Comparison of ENCODE assay signal across 1 cellular context in the genomic region with DNA sequence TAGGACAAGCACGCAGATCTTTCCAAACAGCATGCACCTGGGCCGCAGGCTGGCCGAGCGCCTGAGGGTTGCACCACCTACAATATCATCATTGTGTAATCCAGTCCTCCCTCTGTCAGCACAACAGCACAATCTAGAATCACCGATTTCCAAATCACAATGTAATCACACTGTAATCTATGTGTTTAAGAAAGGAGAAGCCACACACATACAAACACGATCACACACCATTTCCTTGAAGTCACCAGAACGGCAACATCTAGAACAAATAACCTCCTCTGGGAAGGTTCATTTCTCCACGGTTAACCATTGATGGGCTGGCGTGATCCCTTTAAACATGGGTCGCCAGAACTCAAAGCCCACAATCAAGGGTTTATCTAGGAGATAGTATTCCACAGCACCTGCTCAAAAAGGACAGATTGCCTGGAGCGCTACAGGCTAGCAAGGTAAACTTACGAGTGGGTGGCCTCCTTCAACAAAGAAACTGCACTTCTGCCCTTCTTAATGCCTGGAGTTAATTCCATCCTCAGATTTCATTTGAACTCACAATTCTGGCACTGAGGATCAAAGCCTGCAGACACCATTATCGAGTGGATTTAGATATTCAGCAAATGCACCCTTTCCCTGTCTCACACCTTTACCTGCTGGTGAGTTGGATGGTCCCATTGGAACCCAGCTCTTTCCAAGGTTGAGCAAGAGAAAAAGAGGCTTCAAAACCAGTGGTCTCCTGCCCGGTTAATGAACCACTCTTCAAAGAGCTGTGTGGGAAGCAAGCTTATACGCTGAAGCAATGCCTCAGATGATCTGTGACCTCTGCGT.
TF ChIP-seq lines count a peak whose summit lies in the region.

No MANE protein-coding gene starts in this region.

TF ChIP-seq in HepG2, 621 proteins besides CTCF, POLR2A, EP300 and RAD21 (continued from another document and continues in another):
- TF ChIP-seq HMGXB3 (CRISPR knock-in tag; IDR thresholded peaks at IDR 0.05; ENCODE audit: borderline replicate concordance) (no peak; the same call in 1 of the 2 replicates), NR2C2 (CRISPR knock-in tag; IDR thresholded peaks at IDR 0.05; ENCODE audit: borderline replicate concordance) (peak; percentile 26), PBX2 (CRISPR knock-in tag; IDR thresholded peaks at IDR 0.05) (no peak), HOXA3 (CRISPR knock-in tag; IDR thresholded peaks at IDR 0.05) (peak; percentile 60; the same call in 1 of the 2 replicates), IKZF1 (IDR thresholded peaks at IDR 0.05) (no peak), ZBTB38 (CRISPR knock-in tag; IDR thresholded peaks at IDR 0.05) (peak; percentile 75; the same call in 1 of the 2 replicates), ARNT (IDR thresholded peaks at IDR 0.05) (no peak), ZSCAN5A (CRISPR knock-in tag; IDR thresholded peaks at IDR 0.05; ENCODE audit: borderline replicate concordance) (no peak; the same call in 1 of the 2 replicates), ZNF816 (CRISPR knock-in tag; IDR thresholded peaks at IDR 0.05; ENCODE audit: borderline replicate concordance) (peak; percentile 57; the same call in 1 of the 2 replicates), ZNF263 (CRISPR knock-in tag; IDR thresholded peaks at IDR 0.05) (peak; percentile 93), AKAP8 (CRISPR knock-in tag; IDR thresholded peaks at IDR 0.05) (peak; percentile 89), ASH2L (IDR thresholded peaks at IDR 0.05; ENCODE audit: insufficient read length, low read depth, low read length) (peak; percentile 76), ETS1 (CRISPR knock-in tag; IDR thresholded peaks at IDR 0.05) (no peak), ZNF446 (CRISPR knock-in tag; IDR thresholded peaks at IDR 0.05) (0 out of 2 replicates have a peak, but pooled peaks have one; percentile 58), ZNF562 (CRISPR knock-in tag; IDR thresholded peaks at IDR 0.05; ENCODE audit: borderline replicate concordance) (no peak), FOSL1 (CRISPR knock-in tag; IDR thresholded peaks at IDR 0.05; ENCODE audit: borderline replicate concordance) (no peak), SUZ12 (IDR thresholded peaks at IDR 0.05; ENCODE audit: low read depth, low read length) (no peak), ZNF124 (CRISPR knock-in tag; IDR thresholded peaks at IDR 0.05) (peak; percentile 82), SMARCC2 (IDR thresholded peaks at IDR 0.05) (no peak), HOXA5 (CRISPR knock-in tag; IDR thresholded peaks at IDR 0.05) (peak; percentile 88; the same call in 1 of the 2 replicates), ZNF326 (CRISPR knock-in tag; IDR thresholded peaks at IDR 0.05; ENCODE audit: borderline replicate concordance) (no peak), TP53 (CRISPR knock-in tag; conservative IDR thresholded peaks at IDR 0.05) (no peak; the same call in 1 of the 2 replicates), ZFP62 (CRISPR knock-in tag; IDR thresholded peaks at IDR 0.05) (no peak), CEBPG (CRISPR knock-in tag; IDR thresholded peaks at IDR 0.05) (peak; percentile 99), MAFG (CRISPR knock-in tag; IDR thresholded peaks at IDR 0.05) (no peak), SOX6 (IDR thresholded peaks at IDR 0.05) (no peak), SOX6 (CRISPR knock-in tag; IDR thresholded peaks at IDR 0.05) (peak; percentile 95), SALL1 (CRISPR knock-in tag; IDR thresholded peaks at IDR 0.05) (peak; percentile 93), ZNF343 (CRISPR knock-in tag; IDR thresholded peaks at IDR 0.05) (peak; percentile 55; the same call in 1 of the 2 replicates), MTA3 (CRISPR knock-in tag; IDR thresholded peaks at IDR 0.05) (no peak), ELF3 (CRISPR knock-in tag; IDR thresholded peaks at IDR 0.05) (peak; percentile 81), SSRP1 (CRISPR knock-in tag; IDR thresholded peaks at IDR 0.05) (peak; percentile 84), SIN3A (IDR thresholded peaks at IDR 0.05; ENCODE audit: borderline replicate concordance, low read depth, low read length) (peak; percentile 71), TEAD3 (CRISPR knock-in tag; optimal IDR thresholded peaks at IDR 0.05; ENCODE audit: borderline replicate concordance) (peak; percentile 88), SMC3 (IDR thresholded peaks at IDR 0.05; ENCODE audit: low read length) (peak; percentile 46), ZNF136 (CRISPR knock-in tag; IDR thresholded peaks at IDR 0.05; ENCODE audit: low read depth) (peak; percentile 91; the same call in 1 of the 2 replicates), RBAK (CRISPR knock-in tag; IDR thresholded peaks at IDR 0.05) (0 out of 2 replicates have a peak, but pooled peaks have one; percentile 32), DMAP1 (CRISPR knock-in tag; IDR thresholded peaks at IDR 0.05) (peak; percentile 58; the same call in 1 of the 2 replicates), RBFOX2 (IDR thresholded peaks at IDR 0.05; ENCODE audit: low read depth, low read length) (peak; percentile 72), BRCA1 (CRISPR knock-in tag; IDR thresholded peaks at IDR 0.05) (no peak), YEATS2 (CRISPR knock-in tag; IDR thresholded peaks at IDR 0.05; ENCODE audit: borderline replicate concordance) (0 out of 2 replicates have a peak, but pooled peaks have one; percentile 12), RFX5 (IDR thresholded peaks at IDR 0.05; ENCODE audit: low read depth, low read length) (no peak), GLI4 (CRISPR knock-in tag; IDR thresholded peaks at IDR 0.05; ENCODE audit: borderline replicate concordance) (peak; percentile 81; the same call in 1 of the 2 replicates), BHLHE40 (IDR thresholded peaks at IDR 0.05; ENCODE audit: low read length) (peak; percentile 81), ZNF775 (CRISPR knock-in tag; IDR thresholded peaks at IDR 0.05; ENCODE audit: borderline replicate concordance) (no peak; the same call in 1 of the 2 replicates), ZNF629 (CRISPR knock-in tag; conservative IDR thresholded peaks at IDR 0.05) (0 out of 2 replicates have a peak, but pooled peaks have one; percentile 44), TGIF2 (CRISPR knock-in tag; IDR thresholded peaks at IDR 0.05) (peak; percentile 91), ZNF567 (CRISPR knock-in tag; IDR thresholded peaks at IDR 0.05; ENCODE audit: borderline replicate concordance) (no peak; the same call in 1 of the 2 replicates)
- TF ChIP-seq, protein P1, sequence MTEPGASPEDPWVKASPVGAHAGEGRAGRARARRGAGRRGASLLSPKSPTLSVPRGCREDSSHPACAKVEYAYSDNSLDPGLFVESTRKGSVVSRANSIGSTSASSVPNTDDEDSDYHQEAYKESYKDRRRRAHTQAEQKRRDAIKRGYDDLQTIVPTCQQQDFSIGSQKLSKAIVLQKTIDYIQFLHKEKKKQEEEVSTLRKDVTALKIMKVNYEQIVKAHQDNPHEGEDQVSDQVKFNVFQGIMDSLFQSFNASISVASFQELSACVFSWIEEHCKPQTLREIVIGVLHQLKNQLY (CRISPR knock-in tag; IDR thresholded peaks at IDR 0.05), result peak; percentile 80; the same call in 1 of the 2 replicates
- TF ChIP-seq, protein P2, sequence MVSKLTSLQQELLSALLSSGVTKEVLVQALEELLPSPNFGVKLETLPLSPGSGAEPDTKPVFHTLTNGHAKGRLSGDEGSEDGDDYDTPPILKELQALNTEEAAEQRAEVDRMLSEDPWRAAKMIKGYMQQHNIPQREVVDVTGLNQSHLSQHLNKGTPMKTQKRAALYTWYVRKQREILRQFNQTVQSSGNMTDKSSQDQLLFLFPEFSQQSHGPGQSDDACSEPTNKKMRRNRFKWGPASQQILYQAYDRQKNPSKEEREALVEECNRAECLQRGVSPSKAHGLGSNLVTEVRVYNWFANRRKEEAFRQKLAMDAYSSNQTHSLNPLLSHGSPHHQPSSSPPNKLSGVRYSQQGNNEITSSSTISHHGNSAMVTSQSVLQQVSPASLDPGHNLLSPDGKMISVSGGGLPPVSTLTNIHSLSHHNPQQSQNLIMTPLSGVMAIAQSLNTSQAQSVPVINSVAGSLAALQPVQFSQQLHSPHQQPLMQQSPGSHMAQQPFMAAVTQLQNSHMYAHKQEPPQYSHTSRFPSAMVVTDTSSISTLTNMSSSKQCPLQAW (CRISPR knock-in tag; IDR thresholded peaks at IDR 0.05), result peak; percentile 96
- TF ChIP-seq, protein P3, sequence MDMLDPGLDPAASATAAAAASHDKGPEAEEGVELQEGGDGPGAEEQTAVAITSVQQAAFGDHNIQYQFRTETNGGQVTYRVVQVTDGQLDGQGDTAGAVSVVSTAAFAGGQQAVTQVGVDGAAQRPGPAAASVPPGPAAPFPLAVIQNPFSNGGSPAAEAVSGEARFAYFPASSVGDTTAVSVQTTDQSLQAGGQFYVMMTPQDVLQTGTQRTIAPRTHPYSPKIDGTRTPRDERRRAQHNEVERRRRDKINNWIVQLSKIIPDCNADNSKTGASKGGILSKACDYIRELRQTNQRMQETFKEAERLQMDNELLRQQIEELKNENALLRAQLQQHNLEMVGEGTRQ (IDR thresholded peaks at IDR 0.05; ENCODE audit: low read depth, low read length), result no peak
- TF ChIP-seq, protein P3 (CRISPR knock-in tag; IDR thresholded peaks at IDR 0.05; ENCODE audit: borderline replicate concordance), result no peak
- TF ChIP-seq, protein P4, sequence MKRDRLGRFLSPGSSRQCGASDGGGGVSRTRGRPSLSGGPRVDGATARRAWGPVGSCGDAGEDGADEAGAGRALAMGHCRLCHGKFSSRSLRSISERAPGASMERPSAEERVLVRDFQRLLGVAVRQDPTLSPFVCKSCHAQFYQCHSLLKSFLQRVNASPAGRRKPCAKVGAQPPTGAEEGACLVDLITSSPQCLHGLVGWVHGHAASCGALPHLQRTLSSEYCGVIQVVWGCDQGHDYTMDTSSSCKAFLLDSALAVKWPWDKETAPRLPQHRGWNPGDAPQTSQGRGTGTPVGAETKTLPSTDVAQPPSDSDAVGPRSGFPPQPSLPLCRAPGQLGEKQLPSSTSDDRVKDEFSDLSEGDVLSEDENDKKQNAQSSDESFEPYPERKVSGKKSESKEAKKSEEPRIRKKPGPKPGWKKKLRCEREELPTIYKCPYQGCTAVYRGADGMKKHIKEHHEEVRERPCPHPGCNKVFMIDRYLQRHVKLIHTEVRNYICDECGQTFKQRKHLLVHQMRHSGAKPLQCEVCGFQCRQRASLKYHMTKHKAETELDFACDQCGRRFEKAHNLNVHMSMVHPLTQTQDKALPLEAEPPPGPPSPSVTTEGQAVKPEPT (CRISPR knock-in tag; IDR thresholded peaks at IDR 0.05; ENCODE audit: low read depth), result no peak; the same call in 1 of the 2 replicates
